In the genomic region with DNA sequence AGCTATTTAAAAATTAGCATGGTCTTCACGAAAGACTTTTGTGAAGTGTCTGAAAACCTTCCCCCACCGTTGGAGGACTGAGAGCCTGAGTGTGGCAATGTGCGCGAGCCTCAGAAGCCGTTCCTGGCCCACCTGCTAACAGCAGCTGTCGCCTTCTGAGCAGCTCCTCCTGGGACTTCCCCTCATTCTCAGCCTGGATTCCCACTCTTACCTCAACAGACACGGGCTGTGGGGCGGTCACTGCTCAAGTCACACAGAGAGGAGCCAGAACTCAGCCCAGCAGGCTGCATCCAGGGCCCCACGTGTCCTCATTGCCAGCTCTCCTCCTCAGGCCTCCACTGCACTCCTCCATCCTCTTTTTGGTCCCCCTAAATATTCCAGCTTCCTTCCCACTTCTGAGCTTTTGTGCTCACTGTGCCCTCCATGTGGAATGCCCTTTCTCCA, we compare ENCODE assay signal across 2 cellular contexts.
TF ChIP-seq lines count a peak whose summit lies in the region.

No MANE protein-coding gene starts in this region.

TF ChIP-seq in GM12891, 5 proteins besides CTCF, POLR2A, EP300 and RAD21:
- no peak; the same call in 1 of the 2 replicates for TF ChIP-seq POLR2AphosphoS5 (IDR thresholded peaks at IDR 0.05; ENCODE audit: low read depth, low read length)
- no peak for TF ChIP-seq TAF1 (IDR thresholded peaks at IDR 0.05; ENCODE audit: low read depth, low read length)
- 0 out of 2 replicates have a peak, but pooled peaks have one; percentile 41 for TF ChIP-seq POU2F2 (IDR thresholded peaks at IDR 0.05; ENCODE audit: low read depth, low read length)
- no peak for TF ChIP-seq PAX5 (IDR thresholded peaks at IDR 0.05; ENCODE audit: insufficient read depth, low read length, severe bottlenecking)
- TF ChIP-seq SPI1 (IDR thresholded peaks at IDR 0.05; ENCODE audit: low read depth, low read length), result 0 out of 2 replicates have a peak, but pooled peaks have one; percentile 25

TF ChIP-seq in GM12878, 131 proteins besides CTCF, POLR2A, EP300 and RAD21 (continues in another document):
- TF ChIP-seq SMAD5 (IDR thresholded peaks at IDR 0.05; ENCODE audit: low read depth) (no peak), MTA3 (IDR thresholded peaks at IDR 0.05; ENCODE audit: borderline replicate concordance, low read length) (0 out of 2 replicates have a peak, but pooled peaks have one; percentile 9), NFXL1 (IDR thresholded peaks at IDR 0.05; ENCODE audit: borderline replicate concordance) (no peak), PAX5 (IDR thresholded peaks at IDR 0.05; ENCODE audit: borderline replicate concordance, low read depth, low read length) (peak; percentile 64; the same call in 1 of the 2 replicates), CEBPB (IDR thresholded peaks at IDR 0.05; ENCODE audit: borderline replicate concordance in 1 of 2, low read depth in 2 of 2, low read length in 2 of 2) (no peak), RCOR1 (conservative IDR thresholded peaks at IDR 0.05; ENCODE audit: low read depth, low read length) (no peak), BMI1 (IDR thresholded peaks at IDR 0.05; ENCODE audit: borderline replicate concordance) (no peak), NFIC (IDR thresholded peaks at IDR 0.05; ENCODE audit: low read depth, low read length) (peak; percentile 62; the same call in 1 of the 2 replicates), RB1 (IDR thresholded peaks at IDR 0.05; ENCODE audit: borderline replicate concordance) (no peak), ZNF207 (IDR thresholded peaks at IDR 0.05; ENCODE audit: borderline replicate concordance) (no peak), HDAC2 (IDR thresholded peaks at IDR 0.05) (no peak), CBX3 (IDR thresholded peaks at IDR 0.05; ENCODE audit: borderline replicate concordance, low read depth) (no peak), RFX5 (IDR thresholded peaks at IDR 0.05; ENCODE audit: low read depth, low read length) (0 out of 2 replicates have a peak, but pooled peaks have one; percentile 25), BRCA1 (IDR thresholded peaks at IDR 0.05; ENCODE audit: low read depth, low read length) (no peak), CBX5 (IDR thresholded peaks at IDR 0.05; ENCODE audit: low read depth) (no peak), ETV6 (conservative IDR thresholded peaks at IDR 0.05 in 1 of 2, IDR thresholded peaks at IDR 0.05 in 1 of 2; ENCODE audit: borderline replicate concordance in 1 of 2, low read depth in 1 of 2) (no peak), ZBTB40 (IDR thresholded peaks at IDR 0.05; ENCODE audit: borderline replicate concordance) (no peak), MEF2B (IDR thresholded peaks at IDR 0.05; ENCODE audit: partially characterized antibody, poor library complexity, severe bottlenecking) (peak; percentile 76), GATAD2B (conservative IDR thresholded peaks at IDR 0.05; ENCODE audit: low read depth) (peak; percentile 81), ZSCAN29 (IDR thresholded peaks at IDR 0.05) (no peak), PAX8 (IDR thresholded peaks at IDR 0.05) (no peak), FOXM1 (IDR thresholded peaks at IDR 0.05; ENCODE audit: low read depth, low read length) (peak; percentile 60; the same call in 1 of the 2 replicates), TCF7 (IDR thresholded peaks at IDR 0.05; ENCODE audit: borderline replicate concordance) (no peak), SREBF2 (IDR thresholded peaks at IDR 0.05; ENCODE audit: low read length) (no peak), IKZF1 (conservative IDR thresholded peaks at IDR 0.05) (peak; percentile 92), MAX (IDR thresholded peaks at IDR 0.05; ENCODE audit: low read depth, low read length) (peak; percentile 55; the same call in 1 of the 2 replicates), EZH2 (IDR thresholded peaks at IDR 0.05; ENCODE audit: borderline replicate concordance, control insufficient read depth, low read depth, low read length) (no peak), SIX5 (IDR thresholded peaks at IDR 0.05; ENCODE audit: low read depth, low read length, severe bottlenecking) (no peak), IRF5 (IDR thresholded peaks at IDR 0.05; ENCODE audit: borderline replicate concordance) (no peak), SRF (IDR thresholded peaks at IDR 0.05; ENCODE audit: low read depth in 2 of 2, low read length in 2 of 2) (no peak), MYB (IDR thresholded peaks at IDR 0.05; ENCODE audit: borderline replicate concordance, low read depth, low read length) (peak; percentile 28; the same call in 1 of the 2 replicates), POLR2AphosphoS5 (IDR thresholded peaks at IDR 0.05; ENCODE audit: low read length) (peak; percentile 73), SP1 (IDR thresholded peaks at IDR 0.05; ENCODE audit: low read depth, low read length) (no peak), BACH1 (IDR thresholded peaks at IDR 0.05; ENCODE audit: borderline replicate concordance) (peak; percentile 75; the same call in 1 of the 2 replicates), BCL11A (IDR thresholded peaks at IDR 0.05; ENCODE audit: low read depth, low read length) (peak; percentile 29; the same call in 1 of the 2 replicates), ZBTB11 (CRISPR knock-in tag; IDR thresholded peaks at IDR 0.05) (no peak), EGR1 (IDR thresholded peaks at IDR 0.05; ENCODE audit: borderline replicate concordance in 1 of 2, low read depth in 2 of 2, low read length in 2 of 2) (no peak), HDAC6 (IDR thresholded peaks at IDR 0.05; ENCODE audit: unreplicated experiment) (no peak), ZNF24 (IDR thresholded peaks at IDR 0.05) (no peak), FOS (IDR thresholded peaks at IDR 0.05; ENCODE audit: borderline replicate concordance, extremely low read depth, insufficient read length) (no peak), ZNF217 (IDR thresholded peaks at IDR 0.05) (no peak), ZBED1 (IDR thresholded peaks at IDR 0.05; ENCODE audit: borderline replicate concordance) (peak; percentile 56; the same call in 1 of the 2 replicates), ZBTB4 (CRISPR knock-in tag; IDR thresholded peaks at IDR 0.05) (0 out of 2 replicates have a peak, but pooled peaks have one; percentile 51)
- TF ChIP-seq, protein P1, sequence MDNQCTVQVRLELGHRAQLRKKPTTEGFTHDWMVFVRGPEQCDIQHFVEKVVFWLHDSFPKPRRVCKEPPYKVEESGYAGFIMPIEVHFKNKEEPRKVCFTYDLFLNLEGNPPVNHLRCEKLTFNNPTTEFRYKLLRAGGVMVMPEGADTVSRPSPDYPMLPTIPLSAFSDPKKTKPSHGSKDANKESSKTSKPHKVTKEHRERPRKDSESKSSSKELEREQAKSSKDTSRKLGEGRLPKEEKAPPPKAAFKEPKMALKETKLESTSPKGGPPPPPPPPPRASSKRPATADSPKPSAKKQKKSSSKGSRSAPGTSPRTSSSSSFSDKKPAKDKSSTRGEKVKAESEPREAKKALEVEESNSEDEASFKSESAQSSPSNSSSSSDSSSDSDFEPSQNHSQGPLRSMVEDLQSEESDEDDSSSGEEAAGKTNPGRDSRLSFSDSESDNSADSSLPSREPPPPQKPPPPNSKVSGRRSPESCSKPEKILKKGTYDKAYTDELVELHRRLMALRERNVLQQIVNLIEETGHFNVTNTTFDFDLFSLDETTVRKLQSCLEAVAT (IDR thresholded peaks at IDR 0.05), result no peak; the same call in 1 of the 2 replicates
- TF ChIP-seq, protein P2, sequence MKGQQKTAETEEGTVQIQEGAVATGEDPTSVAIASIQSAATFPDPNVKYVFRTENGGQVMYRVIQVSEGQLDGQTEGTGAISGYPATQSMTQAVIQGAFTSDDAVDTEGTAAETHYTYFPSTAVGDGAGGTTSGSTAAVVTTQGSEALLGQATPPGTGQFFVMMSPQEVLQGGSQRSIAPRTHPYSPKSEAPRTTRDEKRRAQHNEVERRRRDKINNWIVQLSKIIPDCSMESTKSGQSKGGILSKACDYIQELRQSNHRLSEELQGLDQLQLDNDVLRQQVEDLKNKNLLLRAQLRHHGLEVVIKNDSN (IDR thresholded peaks at IDR 0.05; ENCODE audit: borderline replicate concordance, extremely low read length, insufficient read depth, low read depth, low read length), result peak; percentile 32
